ENCODE assay signal across 28 cellular contexts in the genomic region with DNA sequence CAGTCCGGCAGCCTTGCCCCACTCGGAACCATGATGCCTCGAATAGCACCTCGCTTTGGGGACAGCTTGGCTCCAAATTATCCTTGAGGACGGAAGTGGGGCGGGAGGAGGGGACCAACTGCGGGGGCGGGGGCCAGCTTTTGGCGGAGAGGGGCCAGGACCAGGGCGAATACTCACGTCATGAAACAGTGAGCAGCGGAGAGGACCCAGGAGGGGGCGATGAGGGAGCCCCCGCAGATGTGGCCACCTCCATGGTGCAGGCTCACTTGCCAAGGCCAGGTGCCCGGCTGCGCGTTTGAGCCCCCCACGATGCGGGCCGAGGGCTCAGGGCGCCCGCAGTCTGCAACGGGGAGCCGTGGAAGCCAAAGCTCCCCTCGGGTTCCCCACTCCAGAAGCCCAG. TPM values are rescaled to one million over a fixed set of nuclear protein-coding genes. Genes with fewer than 3 reads are reported as not detected.
"Had no signal": no experiment of that assay in that cellular context is flagged by ENCODE, and none has a peak within 500 bp of the region (broad histone marks: within the 10 kb centered on the region; RNA-seq: fewer than 3 reads in every experiment).

No MANE protein-coding gene starts in this region.

- DNase-seq: activated CD4-positive, alpha-beta T cell treated with anti-CD3 and anti-CD28 coated beads for 4 hours; activated CD4-positive, alpha-beta T cell treated with anti-CD3 and anti-CD28 coated beads, Interleukin-2, amount 50 U/mL, for 4 hours; activated CD4-positive, CD25-positive, alpha-beta regulatory T cell; activated CD8-positive, alpha-beta memory T cell treated with anti-CD3 and anti-CD28 coated beads for 24 hours; activated gamma-delta T cell; activated naive CD8-positive, alpha-beta T cell treated with anti-CD3 and anti-CD28 coated beads, Interleukin-2, amount 10 ng/mL, durations not matched to agents 7 days and 5 days; amniotic stem cell; caudate nucleus; cortex of kidney; foreskin fibroblast; head of caudate nucleus; hypothalamus; kidney glomerular epithelial cell; mesenchymal stem cell; posterior cingulate gyrus; stimulated activated CD4-positive, alpha-beta T cell treated with anti-CD3 and anti-CD28 coated beads, Interleukin-12 subunit alpha, Interleukin-12 subunit beta, amount 100 ng/mL, for 4 hours; stimulated activated CD4-positive, alpha-beta T cell treated with anti-CD3 and anti-CD28 coated beads, Interleukin-4, amount 100 ng/mL, for 1 hour; substantia nigra; uterus had no signal

- H3K9me3 ChIP-seq: lower lobe of right lung, uterus had no signal

- H3K36me3 ChIP-seq: lower lobe of right lung, uterus had no signal

- H3K4me3 ChIP-seq: uterus had no signal

- H3K27me3 Mint-ChIP-seq: stimulated activated naive CD8-positive, alpha-beta T cell treated with anti-CD3 and anti-CD28 coated beads, Interleukin-15, Interleukin-2, amounts not matched to agents 100 ng/mL and 50 ng/mL, for 24 hours had no signal

- H3K36me3 Mint-ChIP-seq: activated naive CD4-positive, alpha-beta T cell treated with anti-CD3 and anti-CD28 coated beads, Interleukin-2, amount 10 ng/mL, durations not matched to agents 7 days and 5 days; activated naive CD8-positive, alpha-beta T cell treated with anti-CD3 and anti-CD28 coated beads, Interleukin-2, amount 10 ng/mL, durations not matched to agents 7 days and 5 days; naive thymus-derived CD8-positive, alpha-beta T cell; type B pancreatic cell had no signal

- H3K4me1 ChIP-seq: lower lobe of right lung, uterus had no signal

- H3K4me3 Mint-ChIP-seq: activated naive CD4-positive, alpha-beta T cell treated with anti-CD3 and anti-CD28 coated beads, Interleukin-2, amount 10 ng/mL, durations not matched to agents 7 days and 5 days; activated naive CD8-positive, alpha-beta T cell treated with anti-CD3 and anti-CD28 coated beads, Interleukin-2, amount 10 ng/mL, durations not matched to agents 7 days and 5 days; activated T-helper 1 cell treated with anti-CD3 and anti-CD28 coated beads, Interleukin-12 subunit alpha, Interleukin-12 subunit beta, Interleukin-2, Interleukin-4 antibody, amounts not matched to agents 30 ng/mL and 10 ng/mL and 1 ng/mL, durations not matched to agents 14 hours and 24 hours and 36 hours; naive thymus-derived CD8-positive, alpha-beta T cell; neural crest cell; stimulated activated naive CD8-positive, alpha-beta T cell treated with anti-CD3 and anti-CD28 coated beads, Interleukin-15, Interleukin-2, amounts not matched to agents 100 ng/mL and 50 ng/mL, for 24 hours; T-helper 2 cell treated with Interferon-gamma antibody and Interleukin-4, amounts not matched to agents 5 μg/mL and 100 μg/mL, for 36 hours; type B pancreatic cell had no signal

- H3K9me3 Mint-ChIP-seq: activated naive CD4-positive, alpha-beta T cell treated with anti-CD3 and anti-CD28 coated beads, Interleukin-2, amount 10 ng/mL, durations not matched to agents 7 days and 5 days; activated naive CD8-positive, alpha-beta T cell treated with anti-CD3 and anti-CD28 coated beads, Interleukin-2, amount 10 ng/mL, durations not matched to agents 7 days and 5 days; activated T-helper 1 cell treated with anti-CD3 and anti-CD28 coated beads, Interleukin-12 subunit alpha, Interleukin-12 subunit beta, Interleukin-2, Interleukin-4 antibody, amounts not matched to agents 30 ng/mL and 10 ng/mL and 1 ng/mL, durations not matched to agents 14 hours and 24 hours and 36 hours; naive thymus-derived CD8-positive, alpha-beta T cell; neural crest cell; stimulated activated naive CD8-positive, alpha-beta T cell treated with anti-CD3 and anti-CD28 coated beads, Interleukin-15, Interleukin-2, amounts not matched to agents 100 ng/mL and 50 ng/mL, for 24 hours; T-helper 2 cell treated with Interferon-gamma antibody and Interleukin-4, amounts not matched to agents 5 μg/mL and 100 μg/mL, for 36 hours; type B pancreatic cell had no signal

- H3K27ac Mint-ChIP-seq: activated naive CD4-positive, alpha-beta T cell treated with anti-CD3 and anti-CD28 coated beads, Interleukin-2, amount 10 ng/mL, durations not matched to agents 7 days and 5 days; activated naive CD8-positive, alpha-beta T cell treated with anti-CD3 and anti-CD28 coated beads, Interleukin-2, amount 10 ng/mL, durations not matched to agents 7 days and 5 days; activated T-helper 1 cell treated with anti-CD3 and anti-CD28 coated beads, Interleukin-12 subunit alpha, Interleukin-12 subunit beta, Interleukin-2, Interleukin-4 antibody, amounts not matched to agents 30 ng/mL and 10 ng/mL and 1 ng/mL, durations not matched to agents 14 hours and 24 hours and 36 hours; naive thymus-derived CD8-positive, alpha-beta T cell; stimulated activated naive CD8-positive, alpha-beta T cell treated with anti-CD3 and anti-CD28 coated beads, Interleukin-15, Interleukin-2, amounts not matched to agents 100 ng/mL and 50 ng/mL, for 24 hours; T-helper 2 cell treated with Interferon-gamma antibody and Interleukin-4, amounts not matched to agents 5 μg/mL and 100 μg/mL, for 36 hours; type B pancreatic cell had no signal

- H3K27ac ChIP-seq: lower lobe of right lung, uterus had no signal

- H3K4me1 Mint-ChIP-seq: activated naive CD8-positive, alpha-beta T cell treated with anti-CD3 and anti-CD28 coated beads, Interleukin-2, amount 10 ng/mL, durations not matched to agents 7 days and 5 days had no signal

RNA-seq across cellular contexts. Expression of a gene that starts 13.4 kb away (rescaled TPM):
- total RNA-seq: activated naive CD8-positive, alpha-beta T cell treated with anti-CD3 and anti-CD28 coated beads, Interleukin-2, amount 10 ng/mL, durations not matched to agents 7 days and 5 days; activated T-helper 1 cell treated with anti-CD3 and anti-CD28 coated beads, Interleukin-12 subunit alpha, Interleukin-12 subunit beta, Interleukin-2, Interleukin-4 antibody, amounts not matched to agents 30 ng/mL and 10 ng/mL and 1 ng/mL, durations not matched to agents 14 hours and 24 hours and 36 hours; chondrocyte; naive thymus-derived CD8-positive, alpha-beta T cell; neural crest cell had no signal
